Comparison of ENCODE assay signal across 8 cellular contexts in the genomic region with DNA sequence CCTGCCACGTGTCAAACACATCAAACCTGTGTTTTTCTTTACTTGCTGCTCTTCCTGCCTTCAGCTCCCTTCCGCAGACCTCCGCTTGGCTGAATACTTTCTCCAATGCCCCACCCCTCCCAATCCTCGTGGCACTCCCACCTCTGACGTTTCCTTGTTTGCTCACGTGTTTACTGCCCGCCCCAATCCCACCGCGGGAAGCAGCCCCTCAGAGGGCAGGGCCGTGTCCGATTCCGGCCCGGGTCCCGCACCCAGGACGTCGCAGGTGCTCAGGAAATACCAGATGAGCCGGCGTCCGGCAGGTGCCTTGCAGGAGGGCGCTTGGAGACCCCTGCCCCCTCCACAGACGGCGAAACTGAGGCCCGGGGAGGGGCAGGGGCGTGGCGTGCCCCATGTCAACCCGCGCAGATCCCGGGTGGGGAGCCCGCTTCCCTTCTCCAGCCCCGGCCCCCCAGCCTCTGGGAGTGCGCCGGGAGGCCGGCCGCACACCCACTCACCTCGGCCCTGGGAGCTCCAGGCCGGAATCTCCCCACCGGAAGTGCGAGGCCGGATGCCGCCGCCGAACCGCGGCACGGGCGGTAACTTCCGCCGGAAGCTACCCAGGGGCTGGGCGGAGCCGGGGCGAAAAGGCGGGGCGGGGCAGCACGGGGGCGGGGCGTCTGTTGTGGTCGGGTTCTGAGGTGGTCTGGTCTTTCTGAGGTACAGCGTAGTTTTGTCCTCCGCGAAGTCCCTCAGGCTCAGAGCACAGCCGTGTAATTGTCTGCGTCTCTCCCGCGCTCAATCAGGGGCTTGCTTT. TPM values are rescaled to one million over a fixed set of nuclear protein-coding genes. Genes with fewer than 3 reads are reported as not detected.
A peak's percentile ranks its signal among the peaks of the same experiment; 100 is the strongest.
DNase-seq lines count a peak whose midpoint lies in the region; ATAC-seq and TF ChIP-seq lines count a peak whose summit lies in the region.

No MANE protein-coding gene starts in this region.

- peaks cover 4% of the 10 kb centered on the region for H3F3A ChIP-seq in PC-3 (ENCODE audit: low read length, unreplicated experiment)

- peaks cover 49% of the 10 kb centered on the region for H3K36me3 ChIP-seq in HUES48 (ENCODE audit: control insufficient read depth, insufficient read depth, low read length)
- peaks cover 15% of the 10 kb centered on the region for H3K36me3 ChIP-seq in PC-3 (ENCODE audit: low read depth, low read length)
- peaks cover 18 to 38% of the 10 kb centered on the region in 2 donors for H3K36me3 ChIP-seq in mucosa of rectum (ENCODE audit: control insufficient read depth in 2 of 2, insufficient read depth in 2 of 2, low read length in 2 of 2)

- peaks cover 37% of the 10 kb centered on the region for H3K79me2 ChIP-seq in PC-3 (ENCODE audit: low read length)

- no peaks in the 10 kb centered on the region; the same call in 1 of the 2 replicates for H3K4me1 ChIP-seq in HUES48 (ENCODE audit: control insufficient read depth, insufficient read depth, low read length)
- H3K4me1 ChIP-seq in PC-3 (ENCODE audit: insufficient read depth, low read length): peaks cover 28% of the 10 kb centered on the region
- H3K4me1 ChIP-seq in mucosa of rectum (ENCODE audit: control insufficient read depth in 2 of 2, insufficient read depth in 2 of 2, low read length in 2 of 2): peaks cover 19 to 21% of the 10 kb centered on the region in 2 donors

- H4K20me1 ChIP-seq in PC-3 (ENCODE audit: low read length): peaks cover 26% of the 10 kb centered on the region

- peaks cover 88% of the 10 kb centered on the region for H3K36me3 Mint-ChIP-seq in activated T-cell treated with anti-CD3 and anti-CD28 coated beads, Interleukin-2, amount 50 U/mL, for 24 hours (ENCODE audit: low read depth)

- H3K27me3 ChIP-seq in HUES48 (ENCODE audit: control insufficient read depth, insufficient read depth, low read length) (no peaks in the 10 kb centered on the region), PC-3 (ENCODE audit: low read length) (no peaks in the 10 kb centered on the region), mucosa of rectum (ENCODE audit: control insufficient read depth in 2 of 2, insufficient read depth in 2 of 2, low read length in 2 of 2) (no peaks in the 10 kb centered on the region)

- H3K4me2 ChIP-seq in PC-3 (ENCODE audit: low read length): peak overlapping the region; percentile 98

- no peak for TF ChIP-seq CTCF in PC-3 (conservative IDR thresholded peaks at IDR 0.05; ENCODE audit: low read depth, low read length)

- peak overlapping the region; percentile 98 for H3K4me3 ChIP-seq in HUES48 (ENCODE audit: low read depth, low read length)
- H3K4me3 ChIP-seq in PC-3 (ENCODE audit: low read length): peak overlapping the region; percentile 90
- H3K4me3 ChIP-seq in mucosa of rectum (ENCODE audit: low read length in 2 of 2): peak overlapping the region; percentile 85 to 94

- ATAC-seq in GM21360 (IDR thresholded peaks at IDR 0.05; ENCODE audit: unreplicated experiment): peak; percentile 72
- ATAC-seq in PC-3: peak; percentile 90

- BruUV-seq in PC-3 (replicated peaks; lab: Mats Ljungman, UMichigan): no TSS peak

- H3K4me3 Mint-ChIP-seq in activated T-cell treated with anti-CD3 and anti-CD28 coated beads, Interleukin-2, amount 50 U/mL, for 24 hours: peak overlapping the region; percentile 89

- H3K27ac Mint-ChIP-seq in activated T-cell treated with anti-CD3 and anti-CD28 coated beads, Interleukin-2, amount 50 U/mL, for 24 hours: peak overlapping the region; percentile 94

- peak overlapping the region; percentile 100 for H3K27ac ChIP-seq in HUES48 (ENCODE audit: low read depth, low read length)
- H3K27ac ChIP-seq in PC-3 (ENCODE audit: low read length): peak overlapping the region; percentile 91
- H3K27ac ChIP-seq in mucosa of rectum (ENCODE audit: low read depth in 2 of 2, low read length in 2 of 2): peak overlapping the region; percentile 94 to 99

- peak; percentile 87 for TF ChIP-seq POLR2A in erythroblast (IDR thresholded peaks at IDR 0.05; ENCODE audit: low read length)

- POLR2A ChIA-PET in PC-3 (lab: Charles Lee; ENCODE audit: unreplicated experiment): interaction anchor here (0.6 to 0.9 kb wide), 6 partner anchors 43 to 958 kb away, joined by 3 to 6 read pairs (median 4); a partner anchor contains a TSS

- DNase-seq in COLO668 (lab: John Stamatoyannopoulos, UW; ENCODE audit: unreplicated experiment): peak; percentile 90
- DNase-seq in PC-3: peak; percentile 88
- DNase-seq in activated T-cell treated with anti-CD3 and anti-CD28 coated beads, Interleukin-2, amount 50 U/mL, for 24 hours: peak; percentile 91
- peak; percentile 91 to 92 for DNase-seq in erythroblast (lab: John Stamatoyannopoulos, UW)
- DNase-seq in stimulated activated CD8-positive, alpha-beta memory T cell treated with anti-CD3 and anti-CD28 coated beads, Interleukin-4, amount 100 ng/mL, for 24 hours (ENCODE audit: low read depth): peak; percentile 82

- H3K9me3 Mint-ChIP-seq in activated T-cell treated with anti-CD3 and anti-CD28 coated beads, Interleukin-2, amount 50 U/mL, for 24 hours: no peaks in the 10 kb centered on the region

- H3K9ac ChIP-seq in HUES48 (ENCODE audit: low read depth, low read length): peak overlapping the region; percentile 96
- peak overlapping the region; percentile 98 for H3K9ac ChIP-seq in PC-3 (ENCODE audit: low read length)
- peak overlapping the region; percentile 96 to 97 for H3K9ac ChIP-seq in mucosa of rectum (ENCODE audit: low read depth in 1 of 2, low read length in 2 of 2)

- peaks cover 79% of the 10 kb centered on the region for H3K4me1 Mint-ChIP-seq in activated T-cell treated with anti-CD3 and anti-CD28 coated beads, Interleukin-2, amount 50 U/mL, for 24 hours (ENCODE audit: low read depth)

- intact Hi-C loops in PC-3 (cut with micrococcal nuclease): loop anchor here (1.0 kb wide), 1 partner anchor 42 kb away; a partner anchor contains a TSS

- H2AFZ ChIP-seq in PC-3 (ENCODE audit: low read length): peak overlapping the region; percentile 80

- no peaks in the 10 kb centered on the region for H3K27me3 Mint-ChIP-seq in activated T-cell treated with anti-CD3 and anti-CD28 coated beads, Interleukin-2, amount 50 U/mL, for 24 hours

- H3K9me2 ChIP-seq in PC-3 (replicated peaks; ENCODE audit: low read length): no peaks in the 10 kb centered on the region

- CTCF ChIA-PET in PC-3 (lab: Charles Lee): interaction anchor here (0.7 to 0.9 kb wide), 2 partner anchors 43 to 75 kb away, joined by 5 to 7 read pairs; no protein-coding TSS in a partner anchor

- H3K9me3 ChIP-seq in HUES48 (ENCODE audit: control insufficient read depth, insufficient read depth, low read length) (no peaks in the 10 kb centered on the region), PC-3 (ENCODE audit: low read length) (no peaks in the 10 kb centered on the region), mucosa of rectum (ENCODE audit: control insufficient read depth in 2 of 2, low read length in 2 of 2) (no peaks in the 10 kb centered on the region)

RNA-seq across cellular contexts. Expression of a gene that starts 42.3 kb away (rescaled TPM):
- total RNA-seq in PC-3 (2014; rRNA removed): 29.0 and 32.3 TPM in 2 replicates

RNA-seq across cellular contexts. Expression of a gene that starts 55.8 kb away (rescaled TPM):
- not detected in 2 replicates for total RNA-seq in PC-3 (2014; rRNA removed)

Comparison
In these comparisons a context has a peak if more than half of its experiments do, and no peak if none do; other contexts are left out.
1. Peak in every context shown above with its lines: DNase-seq, ATAC-seq, H3K4me3 ChIP-seq and H3K27ac ChIP-seq.